In the genomic region with DNA sequence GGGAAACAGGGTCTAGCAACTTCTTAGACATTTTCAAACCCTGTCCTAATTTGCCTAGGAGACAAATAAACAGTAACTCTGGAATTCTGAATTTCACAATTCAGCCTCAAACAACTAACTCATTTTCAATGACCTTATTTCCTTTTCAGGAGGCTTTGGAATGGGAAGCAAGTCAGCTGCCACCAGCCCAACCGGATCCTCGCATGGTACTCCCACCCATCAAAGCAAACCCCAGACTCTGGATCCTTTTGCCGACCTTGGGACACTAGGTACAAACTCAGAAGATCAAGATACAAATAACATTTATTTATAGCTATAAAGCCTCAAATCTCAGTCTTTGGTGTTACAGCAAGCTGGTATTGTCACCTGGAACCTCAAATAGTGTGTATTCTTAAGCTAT, we compare ENCODE assay signal across 25 cellular contexts. TPM values are rescaled to one million over a fixed set of nuclear protein-coding genes. Genes with fewer than 3 reads are reported as not detected.
"Had no signal": no experiment of that assay in that cellular context is flagged by ENCODE, and none has a peak within 500 bp of the region (broad histone marks: within the 10 kb centered on the region; RNA-seq: fewer than 3 reads in every experiment).

No MANE protein-coding gene starts in this region.

- H3K4me2 ChIP-seq: KMS-11, SK-N-SH had no signal

- H3K27ac ChIP-seq: KMS-11, Peyer's patch, SJSA1 had no signal

- H3K4me3 ChIP-seq: Peyer's patch, SJSA1 had no signal

- H3K36me3 ChIP-seq: Peyer's patch, SJSA1 had no signal

- H3K27me3 ChIP-seq: Peyer's patch had no signal

- H3K4me1 ChIP-seq: Peyer's patch, SJSA1 had no signal

- DNase-seq: activated CD4-positive, alpha-beta T cell treated with anti-CD3 and anti-CD28 coated beads for 36 hours; activated CD4-positive, alpha-beta T cell treated with anti-CD3 and anti-CD28 coated beads, Interleukin-2, amount 10 ng/mL, durations not matched to agents 7 days and 5 days; activated CD4-positive, alpha-beta T cell treated with anti-CD3 and anti-CD28 coated beads, Interleukin-2, amount 50 U/mL, for 48 hours; activated CD8-positive, alpha-beta T cell treated with anti-CD3 and anti-CD28 coated beads, Interleukin-2, amount 10 ng/mL, durations not matched to agents 7 days and 5 days; activated gamma-delta T cell; activated naive CD4-positive, alpha-beta T cell treated with Interleukin-2 at 50 U/mL for 16 hours; activated naive CD8-positive, alpha-beta T cell treated with anti-CD3 and anti-CD28 coated beads, Interleukin-2, amount 10 ng/mL, durations not matched to agents 7 days and 5 days; activated T-cell treated with anti-CD3 and anti-CD28 coated beads, Interleukin-2, amount 50 U/mL, for 24 hours; central memory CD4-positive, alpha-beta T cell; NCI-H1092 treated with DMSO at 0.1 percent for 48 hours; NCI-H1417; NCI-H146; NCI-H187; NCI-H2081; NCI-H510A; NCI-H526; NCI-H748 treated with DMSO at 0.1 percent for 48 hours; NK-92 treated with Interleukin-12 subunit alpha and Interleukin-12 subunit beta, amount 100 ng/mL, for 24 hours; PC-3; Peyer's patch; RPMI8226; SHP77 treated with DMSO at 0.1 percent for 48 hours; SK-N-SH had no signal

- H3K9ac ChIP-seq: KMS-11, SK-N-SH had no signal

- H3K9me3 ChIP-seq: Peyer's patch, SJSA1, SK-N-SH had no signal

RNA-seq across cellular contexts. Expression of a gene that starts 18.9 kb away (rescaled TPM):
- total RNA-seq: PC-3 had no signal
